1 cellular context compared by ENCODE assay signal in the genomic region with DNA sequence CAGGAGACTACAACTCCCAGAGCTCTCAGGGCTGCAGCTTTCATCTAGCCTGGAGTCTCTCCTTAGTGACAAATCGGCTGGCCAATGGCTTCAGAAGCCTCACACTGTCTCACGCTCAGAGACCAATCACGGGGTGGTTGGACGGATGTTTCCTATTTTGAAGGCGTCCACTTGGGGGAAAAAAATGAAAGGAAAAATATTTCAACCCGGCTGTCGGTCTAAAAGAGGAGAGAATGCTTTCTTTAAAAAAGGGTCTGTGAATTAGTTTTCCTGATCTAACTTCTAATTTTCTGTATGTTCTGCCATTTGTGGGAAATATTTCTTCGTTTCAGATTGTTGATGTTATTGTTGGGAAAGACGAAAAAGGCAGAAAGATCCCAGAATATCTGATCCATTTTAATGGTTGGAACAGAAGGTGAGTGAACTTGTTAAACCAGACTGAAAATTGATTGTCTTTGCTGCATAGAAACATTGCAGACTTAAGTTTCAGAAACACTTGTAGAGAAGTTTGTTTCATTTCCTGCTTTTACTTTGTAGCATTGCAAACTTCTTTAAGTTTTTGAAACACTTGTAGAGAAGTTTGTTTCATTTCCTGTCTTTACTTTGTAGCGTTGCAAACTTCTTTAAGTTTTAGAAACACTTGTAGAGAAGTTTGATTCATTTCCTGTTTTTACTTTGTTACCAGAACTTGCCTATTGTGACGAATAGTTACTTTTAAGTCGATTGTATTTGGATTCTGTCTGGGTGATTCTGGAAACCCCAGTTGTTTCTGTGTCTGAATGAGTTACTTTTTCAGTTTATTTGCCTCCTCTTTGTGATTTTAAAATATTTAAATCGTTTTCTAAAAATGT.
TF ChIP-seq lines count a peak whose summit lies in the region.

No MANE protein-coding gene starts in this region.

TF ChIP-seq in GM12878, 131 proteins besides CTCF, POLR2A, EP300 and RAD21 (continued from another document):
- peak; percentile 56 for TF ChIP-seq IKZF1 (conservative IDR thresholded peaks at IDR 0.05)
- TF ChIP-seq RB1 (IDR thresholded peaks at IDR 0.05; ENCODE audit: borderline replicate concordance): no peak
- TF ChIP-seq, protein P1, sequence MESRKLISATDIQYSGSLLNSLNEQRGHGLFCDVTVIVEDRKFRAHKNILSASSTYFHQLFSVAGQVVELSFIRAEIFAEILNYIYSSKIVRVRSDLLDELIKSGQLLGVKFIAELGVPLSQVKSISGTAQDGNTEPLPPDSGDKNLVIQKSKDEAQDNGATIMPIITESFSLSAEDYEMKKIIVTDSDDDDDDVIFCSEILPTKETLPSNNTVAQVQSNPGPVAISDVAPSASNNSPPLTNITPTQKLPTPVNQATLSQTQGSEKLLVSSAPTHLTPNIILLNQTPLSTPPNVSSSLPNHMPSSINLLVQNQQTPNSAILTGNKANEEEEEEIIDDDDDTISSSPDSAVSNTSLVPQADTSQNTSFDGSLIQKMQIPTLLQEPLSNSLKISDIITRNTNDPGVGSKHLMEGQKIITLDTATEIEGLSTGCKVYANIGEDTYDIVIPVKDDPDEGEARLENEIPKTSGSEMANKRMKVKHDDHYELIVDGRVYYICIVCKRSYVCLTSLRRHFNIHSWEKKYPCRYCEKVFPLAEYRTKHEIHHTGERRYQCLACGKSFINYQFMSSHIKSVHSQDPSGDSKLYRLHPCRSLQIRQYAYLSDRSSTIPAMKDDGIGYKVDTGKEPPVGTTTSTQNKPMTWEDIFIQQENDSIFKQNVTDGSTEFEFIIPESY (IDR thresholded peaks at IDR 0.05): no peak
- no peak for TF ChIP-seq MEF2A (IDR thresholded peaks at IDR 0.05; ENCODE audit: insufficient read depth, low read depth, low read length)
- peak; percentile 81 for TF ChIP-seq GABPA (IDR thresholded peaks at IDR 0.05; ENCODE audit: low read depth)
- TF ChIP-seq PAX5 (IDR thresholded peaks at IDR 0.05; ENCODE audit: borderline replicate concordance, low read depth, low read length): no peak
- peak; percentile 63 for TF ChIP-seq ZNF384 (IDR thresholded peaks at IDR 0.05; ENCODE audit: borderline replicate concordance, low read depth, low read length)
- peak; percentile 52; the same call in 1 of the 2 replicates for TF ChIP-seq MTA3 (IDR thresholded peaks at IDR 0.05; ENCODE audit: borderline replicate concordance, low read length)
- TF ChIP-seq, protein P2, sequence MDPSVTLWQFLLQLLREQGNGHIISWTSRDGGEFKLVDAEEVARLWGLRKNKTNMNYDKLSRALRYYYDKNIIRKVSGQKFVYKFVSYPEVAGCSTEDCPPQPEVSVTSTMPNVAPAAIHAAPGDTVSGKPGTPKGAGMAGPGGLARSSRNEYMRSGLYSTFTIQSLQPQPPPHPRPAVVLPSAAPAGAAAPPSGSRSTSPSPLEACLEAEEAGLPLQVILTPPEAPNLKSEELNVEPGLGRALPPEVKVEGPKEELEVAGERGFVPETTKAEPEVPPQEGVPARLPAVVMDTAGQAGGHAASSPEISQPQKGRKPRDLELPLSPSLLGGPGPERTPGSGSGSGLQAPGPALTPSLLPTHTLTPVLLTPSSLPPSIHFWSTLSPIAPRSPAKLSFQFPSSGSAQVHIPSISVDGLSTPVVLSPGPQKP (IDR thresholded peaks at IDR 0.05; ENCODE audit: low read depth, low read length): 0 out of 2 replicates have a peak, but pooled peaks have one; percentile 12
- TF ChIP-seq NR2F1 (conservative IDR thresholded peaks at IDR 0.05): no peak
- peak; percentile 85 for TF ChIP-seq HCFC1 (IDR thresholded peaks at IDR 0.05; ENCODE audit: low read length)
- TF ChIP-seq BCL11A (IDR thresholded peaks at IDR 0.05; ENCODE audit: low read depth, low read length): no peak
- peak; percentile 38 to 53; a peak in 3 of 4 replicates for TF ChIP-seq IKZF2 (IDR thresholded peaks at IDR 0.05)
- TF ChIP-seq, protein P3, sequence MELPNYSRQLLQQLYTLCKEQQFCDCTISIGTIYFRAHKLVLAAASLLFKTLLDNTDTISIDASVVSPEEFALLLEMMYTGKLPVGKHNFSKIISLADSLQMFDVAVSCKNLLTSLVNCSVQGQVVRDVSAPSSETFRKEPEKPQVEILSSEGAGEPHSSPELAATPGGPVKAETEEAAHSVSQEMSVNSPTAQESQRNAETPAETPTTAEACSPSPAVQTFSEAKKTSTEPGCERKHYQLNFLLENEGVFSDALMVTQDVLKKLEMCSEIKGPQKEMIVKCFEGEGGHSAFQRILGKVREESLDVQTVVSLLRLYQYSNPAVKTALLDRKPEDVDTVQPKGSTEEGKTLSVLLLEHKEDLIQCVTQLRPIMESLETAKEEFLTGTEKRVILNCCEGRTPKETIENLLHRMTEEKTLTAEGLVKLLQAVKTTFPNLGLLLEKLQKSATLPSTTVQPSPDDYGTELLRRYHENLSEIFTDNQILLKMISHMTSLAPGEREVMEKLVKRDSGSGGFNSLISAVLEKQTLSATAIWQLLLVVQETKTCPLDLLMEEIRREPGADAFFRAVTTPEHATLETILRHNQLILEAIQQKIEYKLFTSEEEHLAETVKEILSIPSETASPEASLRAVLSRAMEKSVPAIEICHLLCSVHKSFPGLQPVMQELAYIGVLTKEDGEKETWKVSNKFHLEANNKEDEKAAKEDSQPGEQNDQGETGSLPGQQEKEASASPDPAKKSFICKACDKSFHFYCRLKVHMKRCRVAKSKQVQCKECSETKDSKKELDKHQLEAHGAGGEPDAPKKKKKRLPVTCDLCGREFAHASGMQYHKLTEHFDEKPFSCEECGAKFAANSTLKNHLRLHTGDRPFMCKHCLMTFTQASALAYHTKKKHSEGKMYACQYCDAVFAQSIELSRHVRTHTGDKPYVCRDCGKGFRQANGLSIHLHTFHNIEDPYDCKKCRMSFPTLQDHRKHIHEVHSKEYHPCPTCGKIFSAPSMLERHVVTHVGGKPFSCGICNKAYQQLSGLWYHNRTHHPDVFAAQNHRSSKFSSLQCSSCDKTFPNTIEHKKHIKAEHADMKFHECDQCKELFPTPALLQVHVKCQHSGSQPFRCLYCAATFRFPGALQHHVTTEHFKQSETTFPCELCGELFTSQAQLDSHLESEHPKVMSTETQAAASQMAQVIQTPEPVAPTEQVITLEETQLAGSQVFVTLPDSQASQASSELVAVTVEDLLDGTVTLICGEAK (IDR thresholded peaks at IDR 0.05; ENCODE audit: borderline replicate concordance): peak; percentile 83; the same call in 1 of the 2 replicates
- TF ChIP-seq, protein P4, sequence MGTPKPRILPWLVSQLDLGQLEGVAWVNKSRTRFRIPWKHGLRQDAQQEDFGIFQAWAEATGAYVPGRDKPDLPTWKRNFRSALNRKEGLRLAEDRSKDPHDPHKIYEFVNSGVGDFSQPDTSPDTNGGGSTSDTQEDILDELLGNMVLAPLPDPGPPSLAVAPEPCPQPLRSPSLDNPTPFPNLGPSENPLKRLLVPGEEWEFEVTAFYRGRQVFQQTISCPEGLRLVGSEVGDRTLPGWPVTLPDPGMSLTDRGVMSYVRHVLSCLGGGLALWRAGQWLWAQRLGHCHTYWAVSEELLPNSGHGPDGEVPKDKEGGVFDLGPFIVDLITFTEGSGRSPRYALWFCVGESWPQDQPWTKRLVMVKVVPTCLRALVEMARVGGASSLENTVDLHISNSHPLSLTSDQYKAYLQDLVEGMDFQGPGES (IDR thresholded peaks at IDR 0.05): peak; percentile 63; the same call in 1 of the 2 replicates
- no peak for TF ChIP-seq EZH2 (IDR thresholded peaks at IDR 0.05; ENCODE audit: borderline replicate concordance, control insufficient read depth, low read depth, low read length)
- peak; percentile 71 for TF ChIP-seq CREB1 (IDR thresholded peaks at IDR 0.05; ENCODE audit: low read depth)
- 0 out of 2 replicates have a peak, but pooled peaks have one; percentile 37 for TF ChIP-seq PML (IDR thresholded peaks at IDR 0.05; ENCODE audit: low read length)
- TF ChIP-seq, protein P5, sequence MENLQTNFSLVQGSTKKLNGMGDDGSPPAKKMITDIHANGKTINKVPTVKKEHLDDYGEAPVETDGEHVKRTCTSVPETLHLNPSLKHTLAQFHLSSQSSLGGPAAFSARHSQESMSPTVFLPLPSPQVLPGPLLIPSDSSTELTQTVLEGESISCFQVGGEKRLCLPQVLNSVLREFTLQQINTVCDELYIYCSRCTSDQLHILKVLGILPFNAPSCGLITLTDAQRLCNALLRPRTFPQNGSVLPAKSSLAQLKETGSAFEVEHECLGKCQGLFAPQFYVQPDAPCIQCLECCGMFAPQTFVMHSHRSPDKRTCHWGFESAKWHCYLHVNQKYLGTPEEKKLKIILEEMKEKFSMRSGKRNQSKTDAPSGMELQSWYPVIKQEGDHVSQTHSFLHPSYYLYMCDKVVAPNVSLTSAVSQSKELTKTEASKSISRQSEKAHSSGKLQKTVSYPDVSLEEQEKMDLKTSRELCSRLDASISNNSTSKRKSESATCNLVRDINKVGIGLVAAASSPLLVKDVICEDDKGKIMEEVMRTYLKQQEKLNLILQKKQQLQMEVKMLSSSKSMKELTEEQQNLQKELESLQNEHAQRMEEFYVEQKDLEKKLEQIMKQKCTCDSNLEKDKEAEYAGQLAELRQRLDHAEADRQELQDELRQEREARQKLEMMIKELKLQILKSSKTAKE (IDR thresholded peaks at IDR 0.05; ENCODE audit: low read depth, poor library complexity, severe bottlenecking): peak; percentile 70
- peak; percentile 72 for TF ChIP-seq NBN (IDR thresholded peaks at IDR 0.05)
